In the genomic region with DNA sequence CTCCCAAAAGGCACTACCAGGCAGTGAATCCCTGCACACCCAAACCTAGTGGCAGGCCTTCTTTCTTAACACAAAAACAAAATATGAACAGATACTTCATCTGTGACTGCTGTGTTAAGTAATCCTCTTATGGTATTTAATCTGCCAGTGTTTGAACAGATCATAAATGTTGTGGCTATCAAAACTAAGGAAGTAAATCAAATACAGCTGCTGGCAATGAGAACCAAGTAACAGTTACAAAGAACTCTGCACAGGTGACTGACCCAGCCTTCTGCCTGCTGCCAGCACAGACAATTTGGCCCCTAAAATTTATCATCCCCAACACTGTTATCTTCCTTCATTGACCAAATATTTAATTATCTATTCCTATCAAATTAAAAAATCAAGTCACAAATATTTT, we compare ENCODE assay signal across 16 cellular contexts.
DNase-seq lines count a peak whose midpoint lies in the region; TF ChIP-seq lines count a peak whose summit lies in the region.
"Had no signal": no experiment of that assay in that cellular context is flagged by ENCODE, and none has a peak within 500 bp of the region (broad histone marks: within the 10 kb centered on the region; RNA-seq: fewer than 3 reads in every experiment).

No MANE protein-coding gene starts in this region.

- H3K4me3 ChIP-seq in Loucy (ENCODE audit: low read length, poor library complexity, severe bottlenecking) (no peak overlapping the region), adrenal gland (no peak overlapping the region), mucosa of rectum (ENCODE audit: low read length in 2 of 2) (no peak overlapping the region), HAP-1 (no peak overlapping the region), MG63 (no peak overlapping the region)
- H3K4me3 ChIP-seq: SJSA1 had no signal

- H3K9me2 ChIP-seq in Loucy (replicated peaks; ENCODE audit: low read depth, low read length): no peaks in the 10 kb centered on the region

- peaks cover 77% of the 10 kb centered on the region for H3K4me1 ChIP-seq in Loucy (ENCODE audit: insufficient read depth, low read length, poor library complexity, severe bottlenecking)
- H3K4me1 ChIP-seq in adrenal gland (replicated peaks in 1 of 2): peaks cover 15 to 32% of the 10 kb centered on the region in 2 donors
- peaks cover 11 to 30% of the 10 kb centered on the region in 2 donors for H3K4me1 ChIP-seq in mucosa of rectum (ENCODE audit: control insufficient read depth in 2 of 2, insufficient read depth in 2 of 2, low read length in 2 of 2)
- H3K4me1 ChIP-seq in HAP-1: no peaks in the 10 kb centered on the region; the same call in 1 of the 2 replicates

- DNase-seq in D341Med (ENCODE audit: low spot score) (peak; percentile 44), adrenal gland (no peak), kidney glomerular epithelial cell (lab: John Stamatoyannopoulos, UW) (no peak), HAP-1 (ENCODE audit: low spot score in 2 of 2) (no peak), MG63 (no peak), NCI-H2227 treated with DMSO at 0.1 percent for 48 hours (lab: John Stamatoyannopoulos, UW) (no peak)
- DNase-seq: activated CD4-positive, CD25-positive, alpha-beta regulatory T cell; activated T-cell treated with anti-CD3 and anti-CD28 coated beads, Interleukin-2, amount 50 U/mL, for 24 hours; anterior cingulate cortex; endodermal cell; H7; midbrain; NCI-H345 had no signal

- no peak for TF ChIP-seq CTCF in Loucy (conservative IDR thresholded peaks at IDR 0.05; ENCODE audit: low read length)
- no peak for TF ChIP-seq CTCF in adrenal gland (IDR thresholded peaks at IDR 0.05)

- no peaks in the 10 kb centered on the region for H3K27me3 ChIP-seq in Loucy (ENCODE audit: insufficient read depth, low read length, poor library complexity, severe bottlenecking)
- no peaks in the 10 kb centered on the region for H3K27me3 ChIP-seq in adrenal gland
- no peaks in the 10 kb centered on the region for H3K27me3 ChIP-seq in mucosa of rectum (ENCODE audit: control insufficient read depth in 2 of 2, insufficient read depth in 2 of 2, low read length in 2 of 2)
- H3K27me3 ChIP-seq in HAP-1 (ENCODE audit: low read depth): no peaks in the 10 kb centered on the region
- no peaks in the 10 kb centered on the region for H3K27me3 ChIP-seq in MG63
- H3K27me3 ChIP-seq: SJSA1 had no signal

- TF ChIP-seq POLR2A in adrenal gland (IDR thresholded peaks at IDR 0.05): no peak

- in situ Hi-C loops in HAP-1 (cut with MboI; ENCODE audit: low sequenced_read_pairs): no loop called here

- peak overlapping the region; percentile 35 for H3K9ac ChIP-seq in Loucy (ENCODE audit: low read depth, low read length, poor library complexity, severe bottlenecking)
- no peak overlapping the region for H3K9ac ChIP-seq in mucosa of rectum (ENCODE audit: low read depth in 1 of 2, low read length in 2 of 2)

- H3K36me3 ChIP-seq in Loucy (ENCODE audit: insufficient read depth, low read length): peaks cover 8% of the 10 kb centered on the region; the same call in 1 of the 2 replicates
- no peaks in the 10 kb centered on the region for H3K36me3 ChIP-seq in adrenal gland (replicated peaks in 1 of 2)
- no peaks in the 10 kb centered on the region for H3K36me3 ChIP-seq in mucosa of rectum (ENCODE audit: control insufficient read depth in 2 of 2, insufficient read depth in 2 of 2, low read length in 2 of 2)
- no peaks in the 10 kb centered on the region for H3K36me3 ChIP-seq in HAP-1 (replicated peaks)
- no peaks in the 10 kb centered on the region for H3K36me3 ChIP-seq in MG63
- H3K36me3 ChIP-seq: SJSA1 had no signal

- H3K9me3 ChIP-seq in Loucy (ENCODE audit: insufficient read depth, low read depth, low read length) (no peaks in the 10 kb centered on the region), adrenal gland (replicated peaks in 1 of 3) (no peaks in the 10 kb centered on the region), mucosa of rectum (ENCODE audit: control insufficient read depth in 2 of 2, low read length in 2 of 2) (no peaks in the 10 kb centered on the region), HAP-1 (no peaks in the 10 kb centered on the region), MG63 (no peaks in the 10 kb centered on the region)
- H3K9me3 ChIP-seq: SJSA1 had no signal

- H3K4me2 ChIP-seq in Loucy (ENCODE audit: low read depth, low read length, poor library complexity, severe bottlenecking): peak overlapping the region; percentile 52

- intact Hi-C loops in adrenal gland (cut with DNase I): no loop called here

- H3K79me2 ChIP-seq in Loucy (ENCODE audit: insufficient read depth, low read length): peaks cover 100% of the 10 kb centered on the region

- no peak overlapping the region for H2AFZ ChIP-seq in Loucy (ENCODE audit: low read length)

- peaks cover 81% of the 10 kb centered on the region for H4K20me1 ChIP-seq in Loucy (ENCODE audit: insufficient read depth, low read length, poor library complexity, severe bottlenecking)

- H3K27ac ChIP-seq in adrenal gland (peak overlapping the region in 3 of 5 donors; percentile 25 to 63 (median 33)), mucosa of rectum (ENCODE audit: low read depth in 2 of 2, low read length in 2 of 2) (peak overlapping the region; percentile 6 to 10)
- H3K27ac ChIP-seq: SJSA1 had no signal

- no peaks in the 10 kb centered on the region for H3F3A ChIP-seq in Loucy (ENCODE audit: low read depth)
